12 cellular contexts compared by ENCODE assay signal in genomic region chr19:44692379-44692721, GRCh38. TPM values are rescaled to one million over a fixed set of nuclear protein-coding genes. Genes with fewer than 3 reads are reported as not detected.
DNase-seq lines count a peak whose midpoint lies in the region; ATAC-seq, FAIRE-seq and TF ChIP-seq lines count a peak whose summit lies in the region.
"Had no signal": no experiment of that assay in that cellular context is flagged by ENCODE, and none has a peak within 500 bp of the region (broad histone marks: within the 10 kb centered on the region; RNA-seq: fewer than 3 reads in every experiment).

No MANE protein-coding gene starts in this region.

- H3K4me1 Mint-ChIP-seq in astrocyte (ENCODE audit: low read depth, unreplicated experiment), result peaks cover 7% of the 10 kb centered on the region

- H3K27me3 Mint-ChIP-seq in astrocyte (ENCODE audit: low read depth, unreplicated experiment), result peaks cover 8% of the 10 kb centered on the region

- no peak for FAIRE-seq in astrocyte (lab: Jason Lieb, UNC)
- no peak for FAIRE-seq in pancreas (lab: Jason Lieb, UNC)
- no peak for FAIRE-seq in urothelium cell line (lab: Jason Lieb, UNC)
- FAIRE-seq: HTR-8/SVneo had no signal

- H3K4me3 Mint-ChIP-seq in astrocyte (ENCODE audit: unreplicated experiment), result no peak overlapping the region

- H3K36me3 ChIP-seq in astrocyte (ENCODE audit: insufficient read depth, low read length) (no peaks in the 10 kb centered on the region), pancreas (no peaks in the 10 kb centered on the region)

- peak overlapping the region; percentile 61 for H3K9ac ChIP-seq in astrocyte (ENCODE audit: low read length)

- DNase-seq in astrocyte (ENCODE audit: low read depth) (no peak), pancreas (no peak), NCI-H2196 (lab: John Stamatoyannopoulos, UW; ENCODE audit: unreplicated experiment) (no peak), urothelium cell line (ENCODE audit: low spot score) (no peak)
- DNase-seq: caudate nucleus, NCI-H524 had no signal

- no peak overlapping the region for H3K27ac ChIP-seq in astrocyte (ENCODE audit: low read depth, low read length)
- H3K27ac ChIP-seq in pancreas, result peak overlapping the region; percentile 69 to 95 (median 86)

- peaks cover 13% of the 10 kb centered on the region for H3K4me1 ChIP-seq in astrocyte (ENCODE audit: insufficient read depth, low read length)
- H3K4me1 ChIP-seq in pancreas, result peaks cover 41 to 46% (median 43%) of the 10 kb centered on the region in 3 donors

- no peak for TF ChIP-seq CTCF in astrocyte (IDR thresholded peaks at IDR 0.05; ENCODE audit: insufficient read depth, low read depth, low read length)
- TF ChIP-seq CTCF in pancreas (IDR thresholded peaks at IDR 0.05), result no peak

- H3K79me2 ChIP-seq in astrocyte (ENCODE audit: insufficient read depth, low read length), result no peaks in the 10 kb centered on the region

- H3K27me3 ChIP-seq in astrocyte (ENCODE audit: insufficient read depth, low read length) (no peaks in the 10 kb centered on the region), pancreas (no peaks in the 10 kb centered on the region)

- H4K20me1 ChIP-seq in astrocyte (ENCODE audit: insufficient read depth, low read length), result no peaks in the 10 kb centered on the region

- H3K4me3 ChIP-seq in astrocyte (ENCODE audit: insufficient read depth, low read depth, low read length), result no peak overlapping the region
- H3K4me3 ChIP-seq in pancreas, result no peak overlapping the region

- peaks cover 3% of the 10 kb centered on the region for H3K36me3 Mint-ChIP-seq in astrocyte (ENCODE audit: low read depth, unreplicated experiment)

- H3K27ac Mint-ChIP-seq in astrocyte (ENCODE audit: unreplicated experiment), result no peak overlapping the region

- intact Hi-C loops in pancreas (cut with DNase I), result no loop called here

- no peak overlapping the region for H2AFZ ChIP-seq in astrocyte (ENCODE audit: low read depth, low read length)

- H3K9me3 ChIP-seq in astrocyte (ENCODE audit: insufficient read depth, low read depth, low read length) (no peaks in the 10 kb centered on the region), pancreas (no peaks in the 10 kb centered on the region)

- ATAC-seq in GM18867 (IDR thresholded peaks at IDR 0.05; ENCODE audit: unreplicated experiment) (peak; percentile 9), HG02840 (IDR thresholded peaks at IDR 0.05; ENCODE audit: low FRiP score, unreplicated experiment) (peak; percentile 13), pancreas (peak; percentile 2 to 33 (median 25)), GM21526 (IDR thresholded peaks at IDR 0.05; ENCODE audit: low FRiP score, unreplicated experiment) (no peak), GM18517 (IDR thresholded peaks at IDR 0.05; ENCODE audit: unreplicated experiment) (no peak)

- H3K9me3 Mint-ChIP-seq in astrocyte (ENCODE audit: unreplicated experiment), result no peaks in the 10 kb centered on the region

- WGBS in pancreas, 2 donors, result 9 to 14% methylated on average over 5 of the region's 5 CpGs

- peak overlapping the region; percentile 79 for H3K4me2 ChIP-seq in astrocyte (ENCODE audit: low read length)

RNA-seq across cellular contexts. Expression of gene CEACAM16, which starts 6.6 kb away (rescaled TPM):
- 0.14 TPM in 1 of 2 replicates, not detected in the other for total RNA-seq in astrocyte
- total RNA-seq in pancreas, result 1 to 10 TPM in 1 of 6 donors, under 1 TPM in 3, not detected in 2; 0.16 to 1.0 (median 0.31) TPM
- polyA plus RNA-seq in pancreas, result under 1 TPM in 1 of 2 donors, not detected in 1; 0.57 TPM
- total RNA-seq: renal cortical epithelial cell had no signal

RNA-seq across cellular contexts. Expression of gene CEACAM19, which starts 21.1 kb away (rescaled TPM):
- total RNA-seq in astrocyte (5.8 and 8.0 TPM in 2 replicates), pancreas (1 to 10 TPM; 2.4 to 6.4 (median 4.0) TPM)
- 10 to 100 TPM; 20.6 to 27.7 TPM for polyA plus RNA-seq in pancreas

RNA-seq across cellular contexts. Expression of gene PVR, which starts 48.6 kb away (rescaled TPM):
- 81.6 and 83.5 TPM in 2 replicates for total RNA-seq in astrocyte
- total RNA-seq in pancreas, result 10 to 100 TPM in 5 of 6 donors, 1 to 10 TPM in 1; 9.3 to 19.8 (median 14.8) TPM
- 10 to 100 TPM; 25.2 to 28.8 TPM for polyA plus RNA-seq in pancreas

RNA-seq across cellular contexts. Expression of gene BCL3, which starts 56.2 kb away (rescaled TPM):
- total RNA-seq in astrocyte (16.9 and 17.3 TPM in 2 replicates), pancreas (10 to 100 TPM; 13.9 to 50.3 (median 30.0) TPM)
- polyA plus RNA-seq in pancreas, result 100 to 1,000 TPM in 1 of 2 donors, 10 to 100 TPM in 1; 79.9 to 113 TPM

Comparison
In these comparisons a context has a peak if more than half of its experiments do, and no peak if none do; other contexts are left out.
1. ATAC-seq: peak in GM18867 (single experiment), HG02840 (single experiment) and pancreas (4 of 4); none in GM21526 (single experiment) and GM18517 (single experiment).